Comparison of ENCODE assay signal across 27 cellular contexts in the genomic region with DNA sequence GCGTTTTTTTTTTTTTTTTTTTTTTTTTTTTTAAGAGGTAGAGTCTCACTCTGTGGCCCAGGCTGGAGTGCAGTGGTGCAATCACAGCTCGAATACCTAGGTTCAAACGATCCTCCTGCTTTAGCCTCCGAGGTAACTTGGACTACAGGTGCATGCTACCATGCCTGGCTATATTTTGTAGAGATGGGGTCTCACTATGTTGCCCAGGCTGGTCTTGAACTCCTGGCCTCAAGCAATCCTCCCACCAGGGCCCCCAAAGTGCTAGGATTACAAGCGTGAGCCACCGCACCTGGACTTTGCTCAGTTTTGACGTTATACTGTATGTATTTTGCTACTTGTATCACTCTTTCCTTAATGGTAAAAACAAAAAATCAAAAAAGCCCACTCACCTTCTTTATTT.
"Had no signal": no experiment of that assay in that cellular context is flagged by ENCODE, and none has a peak within 500 bp of the region (broad histone marks: within the 10 kb centered on the region; RNA-seq: fewer than 3 reads in every experiment).

No MANE protein-coding gene starts in this region.

- DNase-seq: naive B cell; naive thymus-derived CD8-positive, alpha-beta T cell; nephron progenitor cell; nucleus accumbens; pancreas; psoas muscle; right cardiac atrium; spleen; stimulated activated CD4-positive, alpha-beta T cell treated with anti-CD3 and anti-CD28 coated beads, Interleukin-12 subunit alpha, Interleukin-12 subunit beta, amount 100 ng/mL, for 4 hours; stimulated activated CD4-positive, alpha-beta T cell treated with anti-CD3 and anti-CD28 coated beads, Interleukin-1b, Interleukin-23, amount 100 ng/mL, for 48 hours; stimulated activated CD4-positive, alpha-beta T cell treated with anti-CD3 and anti-CD28 coated beads, Interleukin-4, amount 100 ng/mL, for 1 hour; stimulated activated CD4-positive, alpha-beta T cell treated with anti-CD3 and anti-CD28 coated beads, Interleukin-4, amount 100 ng/mL, for 4 hours; stimulated activated naive B cell treated with anti-CD40 and anti-IgM and Interleukin-4, amounts not matched to agents 10 μg/mL and 1 μg/mL and 100 μg/mL, for 72 hours; stimulated activated naive CD4-positive, alpha-beta T cell treated with Interleukin-2 at 50 U/mL for 16 hours; stomach; thyroid gland; trophoblast cell; upper lobe of left lung; uterus had no signal

- FAIRE-seq: pancreas had no signal

- H3K4me2 ChIP-seq: smooth muscle cell had no signal

- H3K9me3 ChIP-seq: neutrophil, pancreas, psoas muscle, spleen, stomach, thoracic aorta, thyroid gland, tibial nerve, upper lobe of left lung, uterus had no signal

- H3K27me3 ChIP-seq: pancreas, stomach, thyroid gland, upper lobe of left lung, uterus had no signal

- H3K27ac ChIP-seq: neutrophil, pancreas, psoas muscle, skin epidermis, spleen, stomach, thoracic aorta, thyroid gland, tibial nerve, upper lobe of left lung had no signal

- ATAC-seq: naive thymus-derived CD8-positive, alpha-beta T cell; natural killer cell treated with Interleukin-12 subunit alpha and Interleukin-12 subunit beta and Interleukin-15 and Interleukin-18, amount 100 ng/mL, for 72 hours; pancreas; psoas muscle; right cardiac atrium; sciatic nerve; stimulated activated effector memory CD8-positive, alpha-beta T cell treated with anti-CD3 and anti-CD28 coated beads, Interleukin-12 subunit alpha, Interleukin-12 subunit beta, amount 100 ng/mL, for 72 hours; stimulated activated naive B cell treated with anti-CD40 and anti-IgM and Interleukin-4, amounts not matched to agents 10 μg/mL and 1 μg/mL and 100 μg/mL, for 72 hours had no signal

- H3K36me3 ChIP-seq: neutrophil, pancreas, spleen, thoracic aorta, thyroid gland, upper lobe of left lung, uterus had no signal

- H3K4me3 ChIP-seq: pancreas, psoas muscle, skin epidermis, smooth muscle cell, spleen, stomach, thoracic aorta, thyroid gland, tibial nerve, upper lobe of left lung, uterus had no signal

- H3K4me1 ChIP-seq: upper lobe of left lung had no signal
